18 cellular contexts compared by ENCODE assay signal in the genomic region with DNA sequence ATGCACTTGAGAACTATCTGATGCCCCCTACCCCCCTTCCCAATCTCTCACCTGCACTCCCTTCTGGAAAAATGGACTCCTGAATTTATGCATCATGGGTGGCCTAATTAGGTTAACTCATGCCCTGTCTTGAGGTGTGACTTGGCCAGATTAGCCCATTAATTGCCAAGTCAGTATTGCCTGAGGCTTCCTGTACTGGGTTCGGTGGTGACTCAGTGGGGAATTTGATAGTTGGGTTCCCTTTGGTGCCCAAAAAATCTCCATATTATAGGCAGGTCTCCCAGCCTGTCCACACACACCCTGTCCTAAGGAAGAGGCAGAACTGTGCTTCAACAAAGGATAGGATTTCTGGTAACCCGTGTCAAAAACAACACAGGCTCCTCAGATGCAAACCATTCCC.
A peak's percentile ranks its signal among the peaks of the same experiment; 100 is the strongest.
DNase-seq lines count a peak whose midpoint lies in the region; ATAC-seq and TF ChIP-seq lines count a peak whose summit lies in the region.
"Had no signal": no experiment of that assay in that cellular context is flagged by ENCODE, and none has a peak within 500 bp of the region (broad histone marks: within the 10 kb centered on the region; RNA-seq: fewer than 3 reads in every experiment).

No MANE protein-coding gene starts in this region.

- H3K4me1 Mint-ChIP-seq in stimulated activated memory B cell treated with anti-CD40 and anti-IgM and Interleukin-4, amounts not matched to agents 10 μg/mL and 1 μg/mL and 100 μg/mL, for 72 hours: peaks cover 70% of the 10 kb centered on the region

- POLR2A ChIA-PET in RWPE1 (lab: Yijun Ruan, JAX; ENCODE audit: low non-redundant PET): no interaction called here

- TF ChIP-seq POLR2A in erythroblast (IDR thresholded peaks at IDR 0.05; ENCODE audit: low read length): no peak

- no peak overlapping the region; the same call in 1 of the 2 replicates for H3K27ac ChIP-seq in RWPE1
- H3K27ac ChIP-seq: WERI-Rb-1 had no signal

- TF ChIP-seq CTCF in RWPE1 (conservative IDR thresholded peaks at IDR 0.05; ENCODE audit: low read depth): no peak

- H3K27me3 Mint-ChIP-seq in stimulated activated memory B cell treated with anti-CD40 and anti-IgM and Interleukin-4, amounts not matched to agents 10 μg/mL and 1 μg/mL and 100 μg/mL, for 72 hours: no peaks in the 10 kb centered on the region
- H3K27me3 Mint-ChIP-seq: activated naive CD8-positive, alpha-beta T cell had no signal

- no peaks in the 10 kb centered on the region for H3K9me3 Mint-ChIP-seq in stimulated activated memory B cell treated with anti-CD40 and anti-IgM and Interleukin-4, amounts not matched to agents 10 μg/mL and 1 μg/mL and 100 μg/mL, for 72 hours
- H3K9me3 Mint-ChIP-seq: nephron had no signal

- H3K27ac Mint-ChIP-seq in stimulated activated memory B cell treated with anti-CD40 and anti-IgM and Interleukin-4, amounts not matched to agents 10 μg/mL and 1 μg/mL and 100 μg/mL, for 72 hours: peak overlapping the region; percentile 54
- H3K27ac Mint-ChIP-seq: activated naive CD8-positive, alpha-beta T cell; nephron had no signal

- ATAC-seq in stimulated activated memory B cell treated with anti-CD40 and anti-IgM and Interleukin-4, amounts not matched to agents 10 μg/mL and 1 μg/mL and 100 μg/mL, for 72 hours: no peak
- ATAC-seq: left cardiac atrium, right cardiac atrium had no signal

- DNase-seq in HCEC 1CT (peak; percentile 25), RWPE1 (ENCODE audit: low spot score) (peak; percentile 76), erythroblast (lab: John Stamatoyannopoulos, UW) (peak; percentile 30 to 42), ureter (ENCODE audit: low spot score) (no peak), NCI-H446 (lab: John Stamatoyannopoulos, UW) (no peak), KBM-7 (no peak)
- DNase-seq in stimulated activated naive CD4-positive, alpha-beta T cell (lab: John Stamatoyannopoulos, UW): no peak
- DNase-seq: activated CD8-positive, alpha-beta memory T cell treated with anti-CD3 and anti-CD28 coated beads, Interleukin-2, amount 50 U/mL, for 48 hours; cerebellar nuclear complex; left cardiac atrium; NCI-H2107; right cardiac atrium; stimulated activated CD4-positive, alpha-beta T cell treated with anti-CD3 and anti-CD28 coated beads, Interleukin-4, amount 100 ng/mL, for 4 hours; stimulated activated naive CD4-positive, alpha-beta T cell treated with Interleukin-2 at 50 U/mL for 16 hours; WERI-Rb-1 had no signal

- H3K4me3 Mint-ChIP-seq in stimulated activated memory B cell treated with anti-CD40 and anti-IgM and Interleukin-4, amounts not matched to agents 10 μg/mL and 1 μg/mL and 100 μg/mL, for 72 hours: no peak overlapping the region
- H3K4me3 Mint-ChIP-seq: activated naive CD8-positive, alpha-beta T cell; nephron had no signal

- in situ Hi-C loops in KBM-7 (cut with MboI; ENCODE audit: low pct_unique_long_range_greater_than_20kb, low sequenced_read_pairs): no loop called here

- CTCF ChIA-PET in RWPE1 (lab: Yijun Ruan, JAX): no interaction called here

- peaks cover 68% of the 10 kb centered on the region for H3K36me3 Mint-ChIP-seq in stimulated activated memory B cell treated with anti-CD40 and anti-IgM and Interleukin-4, amounts not matched to agents 10 μg/mL and 1 μg/mL and 100 μg/mL, for 72 hours

Comparison
In these comparisons a context has a peak if more than half of its experiments do, and no peak if none do; other contexts are left out.
1. DNase-seq: peak in HCEC 1CT (single experiment), RWPE1 (single experiment) and erythroblast (2 of 2); none in stimulated activated naive CD4-positive, alpha-beta T cell (0 of 6), ureter (single experiment), NCI-H446 (0 of 2) and KBM-7 (single experiment).